ENCODE assay signal across 17 cellular contexts in the genomic region with DNA sequence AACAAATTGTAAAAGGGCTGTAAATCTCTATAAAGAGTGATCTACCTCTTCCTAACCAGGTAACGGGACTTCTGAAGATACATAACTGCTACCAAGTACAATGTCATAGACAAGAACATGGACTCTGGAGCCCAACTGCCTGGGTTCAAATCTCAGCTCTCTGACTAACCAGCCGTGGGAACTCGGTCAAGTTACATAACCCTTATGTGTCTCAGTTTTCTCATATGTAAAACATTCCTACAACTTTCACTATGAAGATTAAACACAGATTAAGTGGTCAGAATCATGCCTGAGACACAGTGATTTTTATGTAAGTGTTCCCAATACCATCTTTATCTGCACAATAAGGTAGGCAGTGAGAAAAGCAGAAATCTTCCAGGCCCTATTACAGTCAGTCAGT.
"Had no signal": no experiment of that assay in that cellular context is flagged by ENCODE, and none has a peak within 500 bp of the region (broad histone marks: within the 10 kb centered on the region; RNA-seq: fewer than 3 reads in every experiment).

No MANE protein-coding gene starts in this region.

- H3K9me3 Mint-ChIP-seq: activated naive CD4-positive, alpha-beta T cell treated with anti-CD3 and anti-CD28 coated beads for 36 hours; naive thymus-derived CD4-positive, alpha-beta T cell; stimulated activated effector memory CD8-positive, alpha-beta T cell treated with anti-CD3 and anti-CD28 coated beads, Interleukin-12 subunit alpha, Interleukin-12 subunit beta, amount 100 ng/mL, for 72 hours had no signal

- FAIRE-seq: islet of Langerhans had no signal

- H3K27ac Mint-ChIP-seq: activated naive CD4-positive, alpha-beta T cell treated with anti-CD3 and anti-CD28 coated beads for 36 hours; stimulated activated effector memory CD8-positive, alpha-beta T cell treated with anti-CD3 and anti-CD28 coated beads, Interleukin-12 subunit alpha, Interleukin-12 subunit beta, amount 100 ng/mL, for 72 hours had no signal

- H3K4me3 Mint-ChIP-seq: activated naive CD4-positive, alpha-beta T cell treated with anti-CD3 and anti-CD28 coated beads for 36 hours; naive thymus-derived CD4-positive, alpha-beta T cell had no signal

- H3K4me3 ChIP-seq: coronary artery, gastroesophageal sphincter, left lung, mucosa of descending colon, thoracic aorta had no signal

- H3K4me1 ChIP-seq: left lung, parathyroid adenoma had no signal

- DNase-seq: activated CD4-positive, alpha-beta T cell treated with anti-CD3 and anti-CD28 coated beads, Interleukin-2, amount 50 U/mL, for 1 hour; activated naive CD4-positive, alpha-beta T cell treated with anti-CD3 and anti-CD28 coated beads for 36 hours; activated T-cell treated with anti-CD3 and anti-CD28 coated beads for 4 hours; caudate nucleus; effector CD4-positive, alpha-beta T cell; left lung; mammary epithelial cell; mucosa of descending colon; naive thymus-derived CD4-positive, alpha-beta T cell; retina had no signal

- H3K9me3 ChIP-seq: gastroesophageal sphincter, left lung, mucosa of descending colon, thoracic aorta had no signal

- H3K27ac ChIP-seq: coronary artery, gastroesophageal sphincter, left lung, parathyroid adenoma, thoracic aorta had no signal

- H3K27me3 ChIP-seq: gastroesophageal sphincter, left lung had no signal

- H3K4me1 Mint-ChIP-seq: naive thymus-derived CD4-positive, alpha-beta T cell; stimulated activated effector memory CD8-positive, alpha-beta T cell treated with anti-CD3 and anti-CD28 coated beads, Interleukin-12 subunit alpha, Interleukin-12 subunit beta, amount 100 ng/mL, for 72 hours had no signal

- H3K27me3 Mint-ChIP-seq: naive thymus-derived CD4-positive, alpha-beta T cell had no signal

- ATAC-seq: activated CD4-positive, CD25-positive, alpha-beta regulatory T cell treated with anti-CD3 and anti-CD28 coated beads, Interleukin-2, amount 50 U/mL, for 24 hours; gastroesophageal sphincter; left lung; mucosa of descending colon; naive thymus-derived CD4-positive, alpha-beta T cell; stimulated activated effector memory CD8-positive, alpha-beta T cell treated with anti-CD3 and anti-CD28 coated beads, Interleukin-12 subunit alpha, Interleukin-12 subunit beta, amount 100 ng/mL, for 72 hours had no signal
